Comparison of ENCODE assay signal across 8 cellular contexts in genomic region chr9:114348906-114349482, GRCh38. TPM values are rescaled to one million over a fixed set of nuclear protein-coding genes. Genes with fewer than 3 reads are reported as not detected.
DNase-seq lines count a peak whose midpoint lies in the region; ATAC-seq, FAIRE-seq and TF ChIP-seq lines count a peak whose summit lies in the region.

No MANE protein-coding gene starts in this region.

- WGBS in gastroesophageal sphincter (ENCODE audit: low coverage in 1 of 2), 2 donors: 5 to 6% methylated on average over 2 to 6 of the region's 9 CpGs

- peak; percentile 94 for DNase-seq in AG20443 (ENCODE audit: low spot score)
- DNase-seq in RCC 7860 (ENCODE audit: low spot score): peak; percentile 100
- DNase-seq in activated T-helper 2 cell treated with anti-CD3 and anti-CD28 coated beads, Interferon-gamma antibody, Interleukin-2, Interleukin-4, amounts not matched to agents 10 μg/mL and 5 μg/mL and 100 μg/mL, durations not matched to agents 14 hours and 24 hours and 36 hours (ENCODE audit: low spot score): peak; percentile 50
- no peak for DNase-seq in NCI-H1436 (lab: John Stamatoyannopoulos, UW)

- FAIRE-seq in RCC 7860 (lab: Jason Lieb, UNC): peak; percentile 99

- H3K4me3 ChIP-seq in gastroesophageal sphincter: no peak overlapping the region
- H3K4me3 ChIP-seq in rectal smooth muscle tissue (ENCODE audit: low read length): no peak overlapping the region

- H3K9ac ChIP-seq in rectal smooth muscle tissue (ENCODE audit: low read length): no peak overlapping the region

- H3K4me1 ChIP-seq in gastroesophageal sphincter (peaks cover 0 to 26% (median 6%) of the 10 kb centered on the region in 3 donors), rectal smooth muscle tissue (ENCODE audit: control insufficient read depth, insufficient read depth, low read length) (peaks cover 19% of the 10 kb centered on the region)

- H3K9me3 ChIP-seq in gastroesophageal sphincter: no peaks in the 10 kb centered on the region

- peak overlapping the region; percentile 5 for H3K4me3 Mint-ChIP-seq in activated T-helper 2 cell treated with anti-CD3 and anti-CD28 coated beads, Interferon-gamma antibody, Interleukin-2, Interleukin-4, amounts not matched to agents 10 μg/mL and 5 μg/mL and 100 μg/mL, durations not matched to agents 14 hours and 24 hours and 36 hours (ENCODE audit: low read depth)

- H3K27ac ChIP-seq in gastroesophageal sphincter (peak overlapping the region; percentile 39 to 79 (median 70)), rectal smooth muscle tissue (ENCODE audit: low read depth, low read length) (peak overlapping the region; percentile 85)

- H3K27me3 ChIP-seq in gastroesophageal sphincter (no peaks in the 10 kb centered on the region), rectal smooth muscle tissue (ENCODE audit: control insufficient read depth, insufficient read depth, low read length) (no peaks in the 10 kb centered on the region)

- intact Hi-C loops in activated T-helper 2 cell treated with anti-CD3 and anti-CD28 coated beads, Interferon-gamma antibody, Interleukin-2, Interleukin-4, amounts not matched to agents 10 μg/mL and 5 μg/mL and 100 μg/mL, durations not matched to agents 14 hours and 24 hours and 36 hours (cut with micrococcal nuclease): loop anchor here (1.0 to 5.0 kb wide), 4 partner anchors 14 to 138 kb away; no protein-coding TSS in a partner anchor

- TF ChIP-seq POLR2A in GM19193 (IDR thresholded peaks at IDR 0.05; ENCODE audit: extremely low read depth, insufficient read depth, insufficient read length) (peak; percentile 19), gastroesophageal sphincter (IDR thresholded peaks at IDR 0.05) (no peak)

- no peaks in the 10 kb centered on the region for H3K27me3 Mint-ChIP-seq in activated T-helper 2 cell treated with anti-CD3 and anti-CD28 coated beads, Interferon-gamma antibody, Interleukin-2, Interleukin-4, amounts not matched to agents 10 μg/mL and 5 μg/mL and 100 μg/mL, durations not matched to agents 14 hours and 24 hours and 36 hours (ENCODE audit: low read depth)

- TF ChIP-seq CTCF in gastroesophageal sphincter (IDR thresholded peaks at IDR 0.05): no peak

- H3K9me3 Mint-ChIP-seq in activated T-helper 2 cell treated with anti-CD3 and anti-CD28 coated beads, Interferon-gamma antibody, Interleukin-2, Interleukin-4, amounts not matched to agents 10 μg/mL and 5 μg/mL and 100 μg/mL, durations not matched to agents 14 hours and 24 hours and 36 hours: no peaks in the 10 kb centered on the region

- TF ChIP-seq EP300 in gastroesophageal sphincter (IDR thresholded peaks at IDR 0.05): no peak

- H3K4me1 Mint-ChIP-seq in activated T-helper 2 cell treated with anti-CD3 and anti-CD28 coated beads, Interferon-gamma antibody, Interleukin-2, Interleukin-4, amounts not matched to agents 10 μg/mL and 5 μg/mL and 100 μg/mL, durations not matched to agents 14 hours and 24 hours and 36 hours (ENCODE audit: low read depth): peaks cover 44% of the 10 kb centered on the region

- H3K36me3 Mint-ChIP-seq in activated T-helper 2 cell treated with anti-CD3 and anti-CD28 coated beads, Interferon-gamma antibody, Interleukin-2, Interleukin-4, amounts not matched to agents 10 μg/mL and 5 μg/mL and 100 μg/mL, durations not matched to agents 14 hours and 24 hours and 36 hours (ENCODE audit: low read depth): peaks cover 87% of the 10 kb centered on the region

- peaks cover 0 to 98% of the 10 kb centered on the region in 2 donors for H3K36me3 ChIP-seq in gastroesophageal sphincter
- H3K36me3 ChIP-seq in rectal smooth muscle tissue (ENCODE audit: control insufficient read depth, insufficient read depth, low read length): peaks cover 43% of the 10 kb centered on the region

- H3K27ac Mint-ChIP-seq in activated T-helper 2 cell treated with anti-CD3 and anti-CD28 coated beads, Interferon-gamma antibody, Interleukin-2, Interleukin-4, amounts not matched to agents 10 μg/mL and 5 μg/mL and 100 μg/mL, durations not matched to agents 14 hours and 24 hours and 36 hours: peak overlapping the region; percentile 93

- ATAC-seq in HG03159 (IDR thresholded peaks at IDR 0.05; ENCODE audit: unreplicated experiment): peak; percentile 81
- ATAC-seq in gastroesophageal sphincter: peak; percentile 86

RNA-seq across cellular contexts. Expression of gene ORM2, which starts 19.3 kb away (rescaled TPM):
- not detected in 2 replicates for total RNA-seq in activated T-helper 2 cell treated with anti-CD3 and anti-CD28 coated beads, Interferon-gamma antibody, Interleukin-2, Interleukin-4, amounts not matched to agents 10 μg/mL and 5 μg/mL and 100 μg/mL, durations not matched to agents 14 hours and 24 hours and 36 hours
- not detected for total RNA-seq in gastroesophageal sphincter

RNA-seq across cellular contexts. Expression of gene ORM1, which starts 26.1 kb away (rescaled TPM):
- not detected in 2 replicates for total RNA-seq in activated T-helper 2 cell treated with anti-CD3 and anti-CD28 coated beads, Interferon-gamma antibody, Interleukin-2, Interleukin-4, amounts not matched to agents 10 μg/mL and 5 μg/mL and 100 μg/mL, durations not matched to agents 14 hours and 24 hours and 36 hours
- total RNA-seq in gastroesophageal sphincter: 1 to 10 TPM in 1 of 4 donors, not detected in 3; 1.6 TPM

RNA-seq across cellular contexts. Expression of gene AKNA, which starts 38.8 kb away (rescaled TPM):
- total RNA-seq in activated T-helper 2 cell treated with anti-CD3 and anti-CD28 coated beads, Interferon-gamma antibody, Interleukin-2, Interleukin-4, amounts not matched to agents 10 μg/mL and 5 μg/mL and 100 μg/mL, durations not matched to agents 14 hours and 24 hours and 36 hours: 152 TPM in 2 replicates
- 10 to 100 TPM in 3 of 4 donors, 1 to 10 TPM in 1; 8.8 to 24.3 (median 19.0) TPM for total RNA-seq in gastroesophageal sphincter
